In the genomic region with DNA sequence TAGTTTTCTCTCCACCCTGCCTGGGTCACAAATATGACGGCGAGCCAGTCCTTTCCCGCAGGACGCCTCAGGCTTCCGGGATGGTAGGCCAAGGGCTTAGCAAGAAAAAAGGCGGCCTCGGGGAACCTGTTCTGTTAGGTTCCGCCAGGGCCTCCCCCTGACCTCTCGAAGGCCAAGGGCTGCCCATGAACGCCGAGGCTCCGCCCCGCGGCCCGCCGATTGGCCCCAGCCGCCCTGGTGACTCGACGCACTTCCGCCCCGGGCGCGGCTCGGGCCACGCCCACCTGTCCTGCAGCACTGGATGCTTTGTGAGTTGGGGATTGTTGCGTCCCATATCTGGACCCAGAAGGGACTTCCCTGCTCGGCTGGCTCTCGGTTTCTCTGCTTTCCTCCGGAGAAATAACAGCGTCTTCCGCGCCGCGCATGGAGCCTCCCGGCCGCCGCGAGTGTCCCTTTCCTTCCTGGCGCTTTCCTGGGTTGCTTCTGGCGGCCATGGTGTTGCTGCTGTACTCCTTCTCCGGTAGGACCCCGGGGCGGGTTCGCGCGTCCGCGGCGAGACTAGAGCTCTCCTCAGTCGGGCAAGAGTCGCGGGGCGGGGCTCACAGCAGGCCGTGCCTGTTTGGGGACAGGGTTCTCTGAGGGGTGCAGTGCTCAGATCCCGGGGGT, we compare ENCODE assay signal across 8 cellular contexts. TPM values are rescaled to one million over a fixed set of nuclear protein-coding genes. Genes with fewer than 3 reads are reported as not detected.
A peak's percentile ranks its signal among the peaks of the same experiment; 100 is the strongest.
DNase-seq lines count a peak whose midpoint lies in the region; ATAC-seq lines count a peak whose summit lies in the region.

TSS of gene CD46 (plus strand) at position 265 of the 666 bp plus-strand sequence. CDS start at position 424, 159 bp downstream.

- H3K9ac ChIP-seq in NT2/D1 (ENCODE audit: insufficient read length, low read depth) (peak within 1 kb of the TSS; percentile 98), endocrine pancreas (ENCODE audit: control insufficient read depth, insufficient read depth, low read length) (peak within 1 kb of the TSS; percentile 100)

- H3K4me3 ChIP-seq in NT2/D1 (ENCODE audit: insufficient read length, low read depth), result peak within 1 kb of the TSS; percentile 99
- peak within 1 kb of the TSS; percentile 92 for H3K4me3 ChIP-seq in endocrine pancreas (ENCODE audit: control insufficient read depth, insufficient read depth, low read length)

- H3K27me3 Mint-ChIP-seq in activated CD8-positive, alpha-beta memory T cell treated with anti-CD3 and anti-CD28 coated beads, Interleukin-2, amount 10 ng/mL, durations not matched to agents 7 days and 5 days, result no peaks in the 10 kb centered on the region

- H3K27me3 ChIP-seq in NT2/D1 (ENCODE audit: insufficient read depth, insufficient read length) (no peaks in the 10 kb centered on the region), endocrine pancreas (ENCODE audit: control insufficient read depth, insufficient read depth, low read length) (no peaks in the 10 kb centered on the region)

- peak within 1 kb of the TSS; percentile 99 for H3K4me3 Mint-ChIP-seq in activated CD8-positive, alpha-beta memory T cell treated with anti-CD3 and anti-CD28 coated beads, Interleukin-2, amount 10 ng/mL, durations not matched to agents 7 days and 5 days

- H3K27ac Mint-ChIP-seq in activated CD8-positive, alpha-beta memory T cell treated with anti-CD3 and anti-CD28 coated beads, Interleukin-2, amount 10 ng/mL, durations not matched to agents 7 days and 5 days, result peak within 1 kb of the TSS; percentile 93

- H3K9me3 Mint-ChIP-seq in activated CD8-positive, alpha-beta memory T cell treated with anti-CD3 and anti-CD28 coated beads, Interleukin-2, amount 10 ng/mL, durations not matched to agents 7 days and 5 days (ENCODE audit: low read depth), result no peaks in the 10 kb centered on the region

- CTCF ChIA-PET in activated CD8-positive, alpha-beta memory T cell treated with anti-CD3 and anti-CD28 coated beads, Interleukin-2, amount 10 ng/mL, durations not matched to agents 7 days and 5 days (lab: Charles Lee), result interaction anchor here (3.7 kb wide), 1 partner anchor 46 kb away, joined by 17 read pairs; no protein-coding TSS in a partner anchor

- H3K4me1 Mint-ChIP-seq in activated CD8-positive, alpha-beta memory T cell treated with anti-CD3 and anti-CD28 coated beads, Interleukin-2, amount 10 ng/mL, durations not matched to agents 7 days and 5 days, result peaks cover 64% of the 10 kb centered on the region

- peak; percentile 95 for ATAC-seq in GM21381 (IDR thresholded peaks at IDR 0.05; ENCODE audit: unreplicated experiment)
- peak; percentile 98 for ATAC-seq in activated CD8-positive, alpha-beta memory T cell treated with anti-CD3 and anti-CD28 coated beads, Interleukin-2, amount 10 ng/mL, durations not matched to agents 7 days and 5 days

- H3K36me3 ChIP-seq in NT2/D1 (ENCODE audit: insufficient read depth, insufficient read length, low read length), result peaks cover 10% of the 10 kb centered on the region
- no peaks in the 10 kb centered on the region for H3K36me3 ChIP-seq in endocrine pancreas (ENCODE audit: control insufficient read depth, insufficient read depth, low read length)

- DNase-seq in COR-L47 (lab: John Stamatoyannopoulos, UW) (peak; percentile 90), HUDEP-2 (lab: John Stamatoyannopoulos, UW; ENCODE audit: unreplicated experiment in 76 of 76) (peak in 75 of 76 experiments; percentile 48 to 96 (median 93)), NT2/D1 (ENCODE audit: low read depth, low spot score) (peak; percentile 98), mesenteric fat pad (ENCODE audit: low spot score) (peak; percentile 98)
- peak; percentile 97 for DNase-seq in activated CD8-positive, alpha-beta memory T cell treated with anti-CD3 and anti-CD28 coated beads, Interleukin-2, amount 10 ng/mL, durations not matched to agents 7 days and 5 days
- peak; percentile 76 for DNase-seq in stimulated activated CD8-positive, alpha-beta memory T cell treated with anti-CD3 and anti-CD28 coated beads, Interleukin-15, amount 100 ng/mL, for 24 hours (ENCODE audit: low read depth)

- H3K4me1 ChIP-seq in NT2/D1 (ENCODE audit: insufficient read depth, insufficient read length) (no peaks in the 10 kb centered on the region), endocrine pancreas (ENCODE audit: control insufficient read depth, insufficient read depth, low read length) (peaks cover 17% of the 10 kb centered on the region)

- H3K9me3 ChIP-seq in NT2/D1 (ENCODE audit: insufficient read depth, low read length) (no peaks in the 10 kb centered on the region), endocrine pancreas (ENCODE audit: control insufficient read depth, low read length) (no peaks in the 10 kb centered on the region)

- H3K36me3 Mint-ChIP-seq in activated CD8-positive, alpha-beta memory T cell treated with anti-CD3 and anti-CD28 coated beads, Interleukin-2, amount 10 ng/mL, durations not matched to agents 7 days and 5 days, result peaks cover 10% of the 10 kb centered on the region

RNA-seq across cellular contexts. Expression of gene CD46, which starts in this region (rescaled TPM):
- 100 to 1,000 TPM in 1 of 2 experiments, 10 to 100 TPM in 1; 98.3 to 104 TPM for total RNA-seq in activated CD8-positive, alpha-beta memory T cell treated with anti-CD3 and anti-CD28 coated beads, Interleukin-2, amount 10 ng/mL, durations not matched to agents 7 days and 5 days
- total RNA-seq in mesenteric fat pad, result 242 TPM

Comparison
In these comparisons a context has a peak if more than half of its experiments do, and no peak if none do; other contexts are left out.
1. Peak in every context shown above with its lines: DNase-seq, ATAC-seq and H3K4me3 ChIP-seq.